ENCODE assay signal across 1 cellular context in genomic region chr20:62735331-62735821, GRCh38.
TF ChIP-seq lines count a peak whose summit lies in the region.

No MANE protein-coding gene starts in this region.

TF ChIP-seq in K562, 482 proteins besides CTCF, POLR2A, EP300 and RAD21 (continued from another document):
- TF ChIP-seq CHD7 (IDR thresholded peaks at IDR 0.05; ENCODE audit: low read depth, low read length): no peak
- TF ChIP-seq NFXL1 (CRISPR knock-in tag; IDR thresholded peaks at IDR 0.05): no peak
- peak; percentile 51; the same call in 1 of the 2 replicates for TF ChIP-seq KLF1 (tag; IDR thresholded peaks at IDR 0.05)
- TF ChIP-seq MYC (IDR thresholded peaks at IDR 0.05; ENCODE audit: low read depth, low read length): no peak
- no peak for TF ChIP-seq MYC (CRISPR knock-in tag; IDR thresholded peaks at IDR 0.05; ENCODE audit: borderline replicate concordance, low read depth)
- TF ChIP-seq ZNF232 (CRISPR knock-in tag; IDR thresholded peaks at IDR 0.05): no peak
- no peak for TF ChIP-seq TCFL5 (CRISPR knock-in tag; conservative IDR thresholded peaks at IDR 0.05)
- TF ChIP-seq DDX20 (tag; IDR thresholded peaks at IDR 0.05; ENCODE audit: low read depth): no peak
- no peak for TF ChIP-seq ZNF12 (CRISPR knock-in tag; IDR thresholded peaks at IDR 0.05)
